Comparison of ENCODE assay signal across 8 cellular contexts in the genomic region with DNA sequence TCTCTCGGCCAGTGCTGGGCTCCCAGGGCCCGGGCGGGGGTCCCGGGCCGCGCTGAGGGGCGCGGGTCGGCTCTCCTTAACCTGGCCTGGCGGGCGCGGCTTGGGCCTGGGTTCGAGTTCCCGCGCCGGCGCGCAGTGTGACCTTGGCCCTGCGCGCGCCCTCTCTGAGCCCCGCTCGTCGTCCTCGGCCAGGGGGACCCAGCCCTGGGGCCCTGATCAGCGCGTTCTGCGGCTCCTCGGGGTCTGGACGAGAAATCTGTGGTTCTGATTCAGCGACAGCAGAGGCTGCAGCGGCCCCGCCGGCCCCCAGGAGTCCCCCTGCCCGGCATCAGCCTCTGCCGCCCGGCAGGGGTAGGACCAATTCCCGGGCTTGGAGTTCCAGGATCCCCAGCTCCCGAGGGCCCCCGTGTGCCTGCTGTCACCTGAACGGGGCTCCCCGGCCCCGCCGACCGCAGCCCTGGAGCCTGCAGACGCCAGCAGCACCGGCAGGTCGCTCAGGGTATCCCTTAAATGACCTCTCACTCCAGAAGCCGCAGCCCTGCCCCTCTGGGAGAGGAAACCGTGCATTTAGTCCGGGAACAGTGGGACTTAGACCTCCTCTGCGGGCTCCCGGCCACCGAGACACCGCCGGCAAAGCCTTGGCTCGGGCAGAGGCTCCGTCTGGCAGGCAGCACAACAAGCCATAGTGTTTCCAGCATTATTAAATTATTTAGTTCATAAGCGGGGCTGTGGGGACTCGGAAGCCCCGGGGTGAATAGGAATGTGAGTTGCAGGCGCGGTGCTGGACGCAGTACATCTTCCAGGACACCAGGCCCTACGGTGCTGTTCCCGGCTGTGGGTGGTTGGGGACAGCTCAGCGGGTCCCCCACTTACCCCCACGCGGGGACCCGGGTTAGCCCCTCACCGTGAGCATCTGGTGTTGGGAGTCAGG. TPM values are rescaled to one million over a fixed set of nuclear protein-coding genes. Genes with fewer than 3 reads are reported as not detected.
DNase-seq lines count a peak whose midpoint lies in the region; ATAC-seq, FAIRE-seq and TF ChIP-seq lines count a peak whose summit lies in the region.

No MANE protein-coding gene starts in this region.

- intact Hi-C loops in CD8-positive, alpha-beta T cell (cut with DNase I, micrococcal nuclease) = loop anchor here (1.0 to 5.0 kb wide), 11 partner anchors 15 to 1427 kb away; partner anchors contain the start of genes BRAT1 (in 2 of the 2), EIF3B (in 2 of the 2), MAD1L1 (in 2 of the 2) and SNX8 (in 2 of the 2)
- intact Hi-C loops in activated naive CD4-positive, alpha-beta T cell treated with anti-CD3 and anti-CD28 coated beads for 36 hours (cut with micrococcal nuclease) = loop anchor here (1.0 to 10.0 kb wide), 6 partner anchors 50 to 711 kb away; partner anchors contain the start of genes BRAT1, EIF3B and SNX8

- peaks cover 59% of the 10 kb centered on the region for H3K4me1 Mint-ChIP-seq in CD8-positive, alpha-beta T cell (ENCODE audit: low read depth)
- peaks cover 48% of the 10 kb centered on the region for H3K4me1 Mint-ChIP-seq in activated naive CD4-positive, alpha-beta T cell treated with anti-CD3 and anti-CD28 coated beads for 36 hours (ENCODE audit: low read depth)
- peaks cover 33% of the 10 kb centered on the region for H3K4me1 Mint-ChIP-seq in neural crest cell

- POLR2A ChIA-PET in CD8-positive, alpha-beta T cell (lab: Charles Lee) = interaction anchor here (1.0 to 2.2 kb wide), 4 partner anchors 19 to 50 kb away, joined by 3 to 10 read pairs (median 4); partner anchors contain the start of gene EIF3B

- DNase-seq in CD8-positive, alpha-beta T cell = peak in 5 of 7 experiments; percentile 4 to 62 (median 33)
- peak; percentile 15 for DNase-seq in NCI-H1092 (lab: John Stamatoyannopoulos, UW)
- DNase-seq in activated naive CD4-positive, alpha-beta T cell treated with anti-CD3 and anti-CD28 coated beads for 36 hours = no peak
- DNase-seq in frontal cortex (ENCODE audit: low spot score in 2 of 2) = peak; percentile 60 to 66
- peak; percentile 37 for DNase-seq in neural crest cell (ENCODE audit: low read depth, low spot score)
- DNase-seq in GM19239 (ENCODE audit: insufficient read length, low spot score) = no peak

- peak overlapping the region; percentile 2 for H3K27ac ChIP-seq in CD8-positive, alpha-beta T cell (ENCODE audit: low read depth, low read length)

- H3K27me3 ChIP-seq in CD8-positive, alpha-beta T cell (ENCODE audit: insufficient read depth, low read length) = no peaks in the 10 kb centered on the region

- no peak for TF ChIP-seq CTCF in CD8-positive, alpha-beta T cell (IDR thresholded peaks at IDR 0.05)
- TF ChIP-seq CTCF in neural crest cell (conservative IDR thresholded peaks at IDR 0.05) = peak; percentile 45

- H3K36me3 Mint-ChIP-seq in CD8-positive, alpha-beta T cell = no peaks in the 10 kb centered on the region
- no peaks in the 10 kb centered on the region for H3K36me3 Mint-ChIP-seq in activated naive CD4-positive, alpha-beta T cell treated with anti-CD3 and anti-CD28 coated beads for 36 hours (ENCODE audit: low read depth)
- no peaks in the 10 kb centered on the region for H3K36me3 Mint-ChIP-seq in neural crest cell (ENCODE audit: low read depth)

- H3K4me3 Mint-ChIP-seq in CD8-positive, alpha-beta T cell = peak overlapping the region; percentile 84
- H3K4me3 Mint-ChIP-seq in activated naive CD4-positive, alpha-beta T cell treated with anti-CD3 and anti-CD28 coated beads for 36 hours = peak overlapping the region; percentile 50
- peak overlapping the region; percentile 87 for H3K4me3 Mint-ChIP-seq in neural crest cell

- FAIRE-seq in frontal cortex (lab: Jason Lieb, UNC) = no peak
- FAIRE-seq in GM19239 (lab: Jason Lieb, UNC) = no peak

- peak overlapping the region; percentile 64 for H3K4me3 ChIP-seq in CD8-positive, alpha-beta T cell (ENCODE audit: low read depth, low read length)

- peak overlapping the region; percentile 88 for H3K27ac Mint-ChIP-seq in CD8-positive, alpha-beta T cell
- no peak overlapping the region for H3K27ac Mint-ChIP-seq in activated naive CD4-positive, alpha-beta T cell treated with anti-CD3 and anti-CD28 coated beads for 36 hours
- H3K27ac Mint-ChIP-seq in neural crest cell (ENCODE audit: unreplicated experiment) = no peak overlapping the region

- H3K36me3 ChIP-seq in CD8-positive, alpha-beta T cell (ENCODE audit: insufficient read depth, low read length) = no peaks in the 10 kb centered on the region

- H3K9me3 Mint-ChIP-seq in CD8-positive, alpha-beta T cell = no peaks in the 10 kb centered on the region
- H3K9me3 Mint-ChIP-seq in activated naive CD4-positive, alpha-beta T cell treated with anti-CD3 and anti-CD28 coated beads for 36 hours = no peaks in the 10 kb centered on the region
- H3K9me3 Mint-ChIP-seq in neural crest cell = no peaks in the 10 kb centered on the region

- ATAC-seq in CD8-positive, alpha-beta T cell = peak; percentile 16
- ATAC-seq in GM21737 (IDR thresholded peaks at IDR 0.05; ENCODE audit: unreplicated experiment) (peak; percentile 11), GM21786 (IDR thresholded peaks at IDR 0.05; ENCODE audit: unreplicated experiment) (no peak)

- peaks cover 59% of the 10 kb centered on the region for H3K4me1 ChIP-seq in CD8-positive, alpha-beta T cell (ENCODE audit: insufficient read depth, low read length)

- H3K27me3 Mint-ChIP-seq in CD8-positive, alpha-beta T cell (ENCODE audit: low read depth) = no peaks in the 10 kb centered on the region
- no peaks in the 10 kb centered on the region for H3K27me3 Mint-ChIP-seq in activated naive CD4-positive, alpha-beta T cell treated with anti-CD3 and anti-CD28 coated beads for 36 hours (ENCODE audit: low read depth)
- H3K27me3 Mint-ChIP-seq in neural crest cell (ENCODE audit: low read depth) = no peaks in the 10 kb centered on the region

- CTCF ChIA-PET in CD8-positive, alpha-beta T cell (lab: Charles Lee) = interaction anchor here (2.1 kb wide), 1 partner anchor 27 kb away, joined by 9 read pairs; no protein-coding TSS in a partner anchor
- CTCF ChIA-PET in activated naive CD4-positive, alpha-beta T cell treated with anti-CD3 and anti-CD28 coated beads for 36 hours (lab: Charles Lee) = interaction anchor here (0.6 to 0.9 kb wide), 3 partner anchors 27 to 251 kb away, joined by 3 read pairs; no protein-coding TSS in a partner anchor

- H3K9me3 ChIP-seq in CD8-positive, alpha-beta T cell (ENCODE audit: low read length) = no peaks in the 10 kb centered on the region

RNA-seq across cellular contexts. Expression of gene CHST12, which starts 0.6 kb away (rescaled TPM):
- 10 to 100 TPM; 10.3 to 11.7 TPM for total RNA-seq in CD8-positive, alpha-beta T cell
- total RNA-seq in activated naive CD4-positive, alpha-beta T cell treated with anti-CD3 and anti-CD28 coated beads for 36 hours = under 1 TPM; 0.62 to 0.64 TPM
- total RNA-seq in frontal cortex (2.0 TPM), neural crest cell (13.5 and 15.0 TPM in 2 replicates)

RNA-seq across cellular contexts. Expression of gene EIF3B, which starts 49.4 kb away (rescaled TPM):
- total RNA-seq in CD8-positive, alpha-beta T cell = 100 to 1,000 TPM; 234 to 239 TPM
- 100 to 1,000 TPM; 156 to 159 TPM for total RNA-seq in activated naive CD4-positive, alpha-beta T cell treated with anti-CD3 and anti-CD28 coated beads for 36 hours
- total RNA-seq in frontal cortex = 62.8 TPM
- 218 and 224 TPM in 2 replicates for total RNA-seq in neural crest cell

Comparison
In these comparisons a context has a peak if more than half of its experiments do, and no peak if none do; other contexts are left out.
1. DNase-seq: peak in CD8-positive, alpha-beta T cell (5 of 7), NCI-H1092 (single experiment), frontal cortex (2 of 2) and neural crest cell (single experiment); none in activated naive CD4-positive, alpha-beta T cell treated with anti-CD3 and anti-CD28 coated beads for 36 hours (single experiment) and GM19239 (single experiment).
2. Peak in every context shown above with its lines, with median percentiles within 50 percentile points of each other: H3K4me3 Mint-ChIP-seq.